ENCODE assay signal across 10 cellular contexts in genomic region chr9:71681104-71681707, GRCh38.
DNase-seq lines count a peak whose midpoint lies in the region; ATAC-seq and TF ChIP-seq lines count a peak whose summit lies in the region.
"Had no signal": no experiment of that assay in that cellular context is flagged by ENCODE, and none has a peak within 500 bp of the region (broad histone marks: within the 10 kb centered on the region; RNA-seq: fewer than 3 reads in every experiment).

No MANE protein-coding gene starts in this region.

- peaks cover 86% of the 10 kb centered on the region for H3K4me1 Mint-ChIP-seq in activated B cell treated with CpG ODN at 0.5 μM for 24 hours

- CTCF ChIA-PET in activated B cell treated with CpG ODN at 0.5 μM for 24 hours (lab: Charles Lee): interaction anchor here (0.8 to 1.4 kb wide), 3 partner anchors 35 to 102 kb away, joined by 3 read pairs; no protein-coding TSS in a partner anchor

- H3K4me3 Mint-ChIP-seq in activated B cell treated with CpG ODN at 0.5 μM for 24 hours: no peak overlapping the region

- POLR2A ChIA-PET in activated B cell treated with CpG ODN at 0.5 μM for 24 hours (lab: Charles Lee): interaction anchor here (1.2 kb wide), 1 partner anchor 87 kb away, joined by 4 read pairs; the partner anchor contains the start of gene CEMIP2

- H3K27me3 Mint-ChIP-seq in activated B cell treated with CpG ODN at 0.5 μM for 24 hours: no peaks in the 10 kb centered on the region

- peak overlapping the region; percentile 62 for H3K27ac ChIP-seq in 22Rv1

- peak; percentile 47 for ATAC-seq in GM19452 (IDR thresholded peaks at IDR 0.05; ENCODE audit: unreplicated experiment)
- peak; percentile 58 for ATAC-seq in activated B cell treated with CpG ODN at 0.5 μM for 24 hours (ENCODE audit: low read depth)
- no peak for ATAC-seq in HG02763 (IDR thresholded peaks at IDR 0.05; ENCODE audit: unreplicated experiment)
- no peak for ATAC-seq in GM19455 (IDR thresholded peaks at IDR 0.05; ENCODE audit: unreplicated experiment)
- ATAC-seq in GM18502 (IDR thresholded peaks at IDR 0.05; ENCODE audit: poor library complexity, unreplicated experiment): no peak

- peaks cover 14% of the 10 kb centered on the region for H3K36me3 Mint-ChIP-seq in activated B cell treated with CpG ODN at 0.5 μM for 24 hours (ENCODE audit: low read depth)

- no peak for TF ChIP-seq CTCF in 22Rv1 (IDR thresholded peaks at IDR 0.05)
- TF ChIP-seq CTCF in activated B cell treated with CpG ODN at 0.5 μM for 24 hours (IDR thresholded peaks at IDR 0.05): no peak

- DNase-seq in activated B cell treated with CpG ODN at 0.5 μM for 24 hours (no peak), kidney tubule cell (ENCODE audit: low spot score) (peak; percentile 31), retina (no peak)
- DNase-seq: activated CD4-positive, CD25-positive, alpha-beta regulatory T cell treated with anti-CD3 and anti-CD28 coated beads, Interleukin-2, amount 50 U/mL, for 72 hours; activated naive CD4-positive, alpha-beta T cell treated with anti-CD3 and anti-CD28 coated beads, Interleukin-2, amount 50 U/mL, for 16 hours had no signal

- H3K27ac Mint-ChIP-seq in activated B cell treated with CpG ODN at 0.5 μM for 24 hours: peak overlapping the region; percentile 77

- intact Hi-C loops in activated B cell treated with CpG ODN at 0.5 μM for 24 hours (cut with micrococcal nuclease): loop anchor here (5.0 kb wide), 1 partner anchor 36 kb away; no protein-coding TSS in a partner anchor

- H3K9me3 Mint-ChIP-seq in activated B cell treated with CpG ODN at 0.5 μM for 24 hours: no peaks in the 10 kb centered on the region

Comparison
In these comparisons a context has a peak if more than half of its experiments do, and no peak if none do; other contexts are left out.
1. ATAC-seq: peak in GM19452 (single experiment) and activated B cell treated with CpG ODN at 0.5 μM for 24 hours (single experiment); none in HG02763 (single experiment), GM19455 (single experiment) and GM18502 (single experiment).